In the genomic region with DNA sequence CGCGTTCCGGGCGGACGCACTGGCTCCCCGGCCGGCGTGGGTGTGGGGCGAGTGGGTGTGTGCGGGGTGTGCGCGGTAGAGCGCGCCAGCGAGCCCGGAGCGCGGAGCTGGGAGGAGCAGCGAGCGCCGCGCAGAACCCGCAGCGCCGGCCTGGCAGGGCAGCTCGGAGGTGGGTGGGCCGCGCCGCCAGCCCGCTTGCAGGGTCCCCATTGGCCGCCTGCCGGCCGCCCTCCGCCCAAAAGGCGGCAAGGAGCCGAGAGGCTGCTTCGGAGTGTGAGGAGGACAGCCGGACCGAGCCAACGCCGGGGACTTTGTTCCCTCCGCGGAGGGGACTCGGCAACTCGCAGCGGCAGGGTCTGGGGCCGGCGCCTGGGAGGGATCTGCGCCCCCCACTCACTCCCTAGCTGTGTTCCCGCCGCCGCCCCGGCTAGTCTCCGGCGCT, we compare ENCODE assay signal across 1 cellular context.
TF ChIP-seq lines count a peak whose summit lies in the region.

A gene (plus strand): TSS at position 264 of the 442 bp plus-strand sequence. CDS start 1,211 bp downstream, outside the sequence.

TF ChIP-seq in IMR-90, 13 proteins besides CTCF, POLR2A, EP300 and RAD21 (continued from another document):
- TF ChIP-seq, protein P1, sequence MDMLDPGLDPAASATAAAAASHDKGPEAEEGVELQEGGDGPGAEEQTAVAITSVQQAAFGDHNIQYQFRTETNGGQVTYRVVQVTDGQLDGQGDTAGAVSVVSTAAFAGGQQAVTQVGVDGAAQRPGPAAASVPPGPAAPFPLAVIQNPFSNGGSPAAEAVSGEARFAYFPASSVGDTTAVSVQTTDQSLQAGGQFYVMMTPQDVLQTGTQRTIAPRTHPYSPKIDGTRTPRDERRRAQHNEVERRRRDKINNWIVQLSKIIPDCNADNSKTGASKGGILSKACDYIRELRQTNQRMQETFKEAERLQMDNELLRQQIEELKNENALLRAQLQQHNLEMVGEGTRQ (IDR thresholded peaks at IDR 0.05; ENCODE audit: low read depth, low read length), result no peak
- TF ChIP-seq, protein P2, sequence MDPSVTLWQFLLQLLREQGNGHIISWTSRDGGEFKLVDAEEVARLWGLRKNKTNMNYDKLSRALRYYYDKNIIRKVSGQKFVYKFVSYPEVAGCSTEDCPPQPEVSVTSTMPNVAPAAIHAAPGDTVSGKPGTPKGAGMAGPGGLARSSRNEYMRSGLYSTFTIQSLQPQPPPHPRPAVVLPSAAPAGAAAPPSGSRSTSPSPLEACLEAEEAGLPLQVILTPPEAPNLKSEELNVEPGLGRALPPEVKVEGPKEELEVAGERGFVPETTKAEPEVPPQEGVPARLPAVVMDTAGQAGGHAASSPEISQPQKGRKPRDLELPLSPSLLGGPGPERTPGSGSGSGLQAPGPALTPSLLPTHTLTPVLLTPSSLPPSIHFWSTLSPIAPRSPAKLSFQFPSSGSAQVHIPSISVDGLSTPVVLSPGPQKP (IDR thresholded peaks at IDR 0.05; ENCODE audit: borderline replicate concordance, low read depth, low read length), result no peak
- no peak for TF ChIP-seq RCOR1 (IDR thresholded peaks at IDR 0.05; ENCODE audit: insufficient replicate concordance, low read length)
- TF ChIP-seq CHD1 (IDR thresholded peaks at IDR 0.05; ENCODE audit: low read depth, low read length), result no peak
- no peak for TF ChIP-seq NFE2L2 (IDR thresholded peaks at IDR 0.05; ENCODE audit: low read depth, low read length)
- TF ChIP-seq CEBPB (IDR thresholded peaks at IDR 0.05; ENCODE audit: low read depth, low read length), result no peak
- no peak for TF ChIP-seq MXI1 (IDR thresholded peaks at IDR 0.05; ENCODE audit: borderline replicate concordance, low read depth, low read length)
- TF ChIP-seq MAFK (IDR thresholded peaks at IDR 0.05; ENCODE audit: low read depth, low read length), result no peak
